In genomic region chr4:10853196-10853595, GRCh38 we compare ENCODE assay signal across 28 cellular contexts.
"Had no signal": no experiment of that assay in that cellular context is flagged by ENCODE, and none has a peak within 500 bp of the region (broad histone marks: within the 10 kb centered on the region; RNA-seq: fewer than 3 reads in every experiment).

No MANE protein-coding gene starts in this region.

- H3K27ac Mint-ChIP-seq: activated CD4-positive, alpha-beta T cell treated with anti-CD3 and anti-CD28 coated beads for 36 hours; activated CD4-positive, alpha-beta T cell treated with anti-CD3 and anti-CD28 coated beads, Interleukin-2, amount 10 ng/mL, durations not matched to agents 7 days and 5 days; activated CD8-positive, alpha-beta T cell treated with anti-CD3 and anti-CD28 coated beads for 36 hours; activated naive CD4-positive, alpha-beta T cell treated with anti-CD3 and anti-CD28 coated beads, Interleukin-2, amount 10 ng/mL, durations not matched to agents 7 days and 5 days; activated naive CD4-positive, alpha-beta T cell treated with anti-CD3 and anti-CD28 coated beads, Interleukin-2, amount 50 U/mL, for 72 hours; activated naive CD8-positive, alpha-beta T cell treated with anti-CD3 and anti-CD28 coated beads, Interleukin-2, amount 10 ng/mL, durations not matched to agents 7 days and 5 days; dendritic cell treated with granulocyte-macrophage colony-stimulating factor and Interleukin-4, amounts not matched to agents 40 ng/mL and 50 ng/mL, for 4 days; endodermal cell had no signal

- H3K36me3 ChIP-seq: ascending aorta, brain microvascular endothelial cell had no signal

- FAIRE-seq: bronchial epithelial cell, frontal cortex had no signal

- H3K4me1 ChIP-seq: ascending aorta had no signal

- H3K27me3 ChIP-seq: ascending aorta, brain microvascular endothelial cell had no signal

- ATAC-seq: activated CD4-positive, alpha-beta T cell treated with anti-CD3 and anti-CD28 coated beads for 36 hours; activated CD8-positive, alpha-beta T cell treated with anti-CD3 and anti-CD28 coated beads for 36 hours; activated naive CD4-positive, alpha-beta T cell treated with anti-CD3 and anti-CD28 coated beads, Interleukin-2, amount 50 U/mL, for 72 hours; activated T-cell treated with anti-CD3 and anti-CD28 coated beads, Interleukin-2, amount 50 U/mL, for 4 hours; esophagus mucosa had no signal

- DNase-seq: activated CD4-positive, alpha-beta T cell treated with anti-CD3 and anti-CD28 coated beads for 36 hours; activated CD4-positive, alpha-beta T cell treated with anti-CD3 and anti-CD28 coated beads, Interleukin-2, amount 10 ng/mL, durations not matched to agents 7 days and 5 days; activated CD4-positive, alpha-beta T cell treated with anti-CD3 and anti-CD28 coated beads, Interleukin-2, amount 50 U/mL, for 4 hours; activated CD4-positive, CD25-positive, alpha-beta regulatory T cell; activated CD4-positive, CD25-positive, alpha-beta regulatory T cell treated with anti-CD3 and anti-CD28 coated beads, Interleukin-2, amount 50 U/mL, for 72 hours; activated CD8-positive, alpha-beta memory T cell treated with anti-CD3 and anti-CD28 coated beads for 24 hours; activated CD8-positive, alpha-beta T cell treated with anti-CD3 and anti-CD28 coated beads for 36 hours; activated gamma-delta T cell; activated naive CD4-positive, alpha-beta T cell; activated naive CD4-positive, alpha-beta T cell treated with anti-CD3 and anti-CD28 coated beads, Interleukin-2, amount 10 ng/mL, durations not matched to agents 7 days and 5 days; activated naive CD8-positive, alpha-beta T cell treated with anti-CD3 and anti-CD28 coated beads, Interleukin-2, amount 10 ng/mL, durations not matched to agents 7 days and 5 days; activated T-cell treated with anti-CD3 and anti-CD28 coated beads, Interleukin-2, amount 50 U/mL, for 4 hours; brain microvascular endothelial cell; dorsolateral prefrontal cortex; effector memory CD4-positive, alpha-beta T cell; endodermal cell; foreskin fibroblast; head of caudate nucleus; hippocampal formation; T1000 had no signal

- H3K27me3 Mint-ChIP-seq: central memory CD8-positive, alpha-beta T cell; dendritic cell treated with granulocyte-macrophage colony-stimulating factor and Interleukin-4, amounts not matched to agents 40 ng/mL and 50 ng/mL, for 4 days had no signal

- H3K9me3 Mint-ChIP-seq: activated naive CD4-positive, alpha-beta T cell treated with anti-CD3 and anti-CD28 coated beads, Interleukin-2, amount 10 ng/mL, durations not matched to agents 7 days and 5 days; central memory CD8-positive, alpha-beta T cell had no signal

- H3K4me3 Mint-ChIP-seq: activated CD4-positive, alpha-beta T cell treated with anti-CD3 and anti-CD28 coated beads for 36 hours; activated CD4-positive, alpha-beta T cell treated with anti-CD3 and anti-CD28 coated beads, Interleukin-2, amount 10 ng/mL, durations not matched to agents 7 days and 5 days; activated CD8-positive, alpha-beta T cell treated with anti-CD3 and anti-CD28 coated beads for 36 hours; activated naive CD4-positive, alpha-beta T cell treated with anti-CD3 and anti-CD28 coated beads, Interleukin-2, amount 10 ng/mL, durations not matched to agents 7 days and 5 days; activated naive CD8-positive, alpha-beta T cell treated with anti-CD3 and anti-CD28 coated beads, Interleukin-2, amount 10 ng/mL, durations not matched to agents 7 days and 5 days; activated T-cell treated with anti-CD3 and anti-CD28 coated beads, Interleukin-2, amount 50 U/mL, for 4 hours; central memory CD8-positive, alpha-beta T cell; dendritic cell treated with granulocyte-macrophage colony-stimulating factor and Interleukin-4, amounts not matched to agents 40 ng/mL and 50 ng/mL, for 4 days; endodermal cell had no signal

- H3K27ac ChIP-seq: ascending aorta, brain microvascular endothelial cell, coronary artery, dorsolateral prefrontal cortex had no signal

- H3K36me3 Mint-ChIP-seq: activated naive CD4-positive, alpha-beta T cell treated with anti-CD3 and anti-CD28 coated beads, Interleukin-2, amount 10 ng/mL, durations not matched to agents 7 days and 5 days; activated naive CD8-positive, alpha-beta T cell treated with anti-CD3 and anti-CD28 coated beads, Interleukin-2, amount 10 ng/mL, durations not matched to agents 7 days and 5 days had no signal

- H3K4me1 Mint-ChIP-seq: activated CD4-positive, alpha-beta T cell treated with anti-CD3 and anti-CD28 coated beads for 36 hours; central memory CD8-positive, alpha-beta T cell had no signal

- H3K4me3 ChIP-seq: ascending aorta, coronary artery, dorsolateral prefrontal cortex had no signal
